8 cellular contexts compared by ENCODE assay signal in the genomic region with DNA sequence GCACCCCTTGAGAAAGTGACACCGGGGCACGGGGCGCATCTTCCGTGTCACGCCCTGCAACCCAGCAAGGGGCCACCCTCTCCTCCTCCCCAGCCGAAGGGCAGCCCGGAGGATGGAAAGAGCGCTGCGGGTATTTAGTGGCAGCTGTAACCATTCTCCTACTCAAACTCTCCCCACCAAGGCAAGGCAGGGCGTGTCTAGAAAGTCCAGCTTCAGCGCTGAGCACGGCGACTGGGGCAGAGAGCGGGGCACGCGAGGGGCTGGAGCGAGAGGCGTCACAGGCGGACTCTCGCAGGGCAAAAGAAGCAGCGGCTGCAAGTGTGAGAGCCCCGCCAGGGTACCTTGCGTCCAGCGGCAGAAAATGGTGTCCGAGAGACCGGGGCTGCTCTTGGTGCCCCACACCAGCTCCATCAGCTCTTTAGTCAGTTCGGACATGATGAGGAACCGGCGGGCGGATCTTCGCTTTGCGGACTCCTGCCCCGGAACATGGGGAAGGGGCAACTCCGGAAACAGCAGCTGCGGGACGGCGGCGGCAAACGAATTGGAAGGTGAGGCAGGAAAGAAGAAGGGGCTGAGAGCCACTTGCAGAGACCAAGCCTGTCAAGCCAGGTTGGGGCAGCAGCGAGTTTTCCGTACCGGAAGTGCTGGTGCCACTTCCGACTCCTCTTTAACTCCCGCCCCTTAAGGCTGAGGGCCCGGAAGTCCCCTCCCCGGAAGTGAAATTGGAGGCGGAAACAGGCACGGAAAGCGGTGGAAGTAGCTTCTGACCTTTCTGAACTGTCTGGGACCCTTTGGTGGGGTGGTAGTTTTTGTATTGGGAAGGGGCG. TPM values are rescaled to one million over a fixed set of nuclear protein-coding genes. Genes with fewer than 3 reads are reported as not detected.
A peak's percentile ranks its signal among the peaks of the same experiment; 100 is the strongest.
DNase-seq lines count a peak whose midpoint lies in the region; ATAC-seq and TF ChIP-seq lines count a peak whose summit lies in the region.

A gene (minus strand): TSS at position 643 of the 827 bp plus-strand sequence. CDS start 208 bp downstream, at position 435.

- H3K27me3 ChIP-seq in CD8-positive, alpha-beta T cell (ENCODE audit: insufficient read depth, low read length), result no peaks in the 10 kb centered on the region
- peaks cover 32% of the 10 kb centered on the region for H3K27me3 ChIP-seq in endodermal cell (ENCODE audit: control insufficient read depth, insufficient read depth, low read length, poor library complexity, severe bottlenecking)
- no peaks in the 10 kb centered on the region for H3K27me3 ChIP-seq in mesendoderm (ENCODE audit: insufficient read depth, low read length, poor library complexity)

- peak within 1 kb of the TSS; percentile 90 for H3K4ac ChIP-seq in mesendoderm (ENCODE audit: low read depth, low read length)

- H3K4me2 ChIP-seq in mesendoderm (ENCODE audit: low read length), result peak within 1 kb of the TSS; percentile 81

- H4K8ac ChIP-seq in mesendoderm (ENCODE audit: low read depth, low read length), result peak within 1 kb of the TSS; percentile 91

- POLR2A ChIA-PET in CD8-positive, alpha-beta T cell (lab: Charles Lee), result interaction anchor here (1.2 to 1.4 kb wide), 4 partner anchors 16 to 1371 kb away, joined by 3 to 5 read pairs (median 4); a partner anchor contains a TSS

- H3K36me3 ChIP-seq in CD8-positive, alpha-beta T cell (ENCODE audit: insufficient read depth, low read length), result no peaks in the 10 kb centered on the region
- peaks cover 4% of the 10 kb centered on the region for H3K36me3 ChIP-seq in endodermal cell (ENCODE audit: control insufficient read depth, insufficient read depth, low read length)
- H3K36me3 ChIP-seq in mesendoderm (ENCODE audit: control insufficient read depth, insufficient read depth, low read length), result no peaks in the 10 kb centered on the region

- H2BK5ac ChIP-seq in mesendoderm (ENCODE audit: low read length), result no peak within 1 kb of the TSS

- ATAC-seq in CD8-positive, alpha-beta T cell, result peak; percentile 89
- peak; percentile 91 for ATAC-seq in GM19438 (IDR thresholded peaks at IDR 0.05; ENCODE audit: low read depth, unreplicated experiment)
- peak; percentile 93 for ATAC-seq in HG03571 (IDR thresholded peaks at IDR 0.05; ENCODE audit: unreplicated experiment)

- peak within 1 kb of the TSS; percentile 96 for H3K27ac Mint-ChIP-seq in CD8-positive, alpha-beta T cell
- H3K27ac Mint-ChIP-seq in endodermal cell, result peak within 1 kb of the TSS; percentile 90

- no peaks in the 10 kb centered on the region for H3K9me3 Mint-ChIP-seq in CD8-positive, alpha-beta T cell
- H3K9me3 Mint-ChIP-seq in endodermal cell, result peaks cover 7% of the 10 kb centered on the region

- intact Hi-C loops in CD8-positive, alpha-beta T cell (cut with DNase I, micrococcal nuclease), result loop anchor here (1.0 to 10.0 kb wide), 5 partner anchors 577 to 1785 kb away; a partner anchor contains a TSS

- peak within 1 kb of the TSS; percentile 62 for H3K27ac ChIP-seq in CD8-positive, alpha-beta T cell (ENCODE audit: low read depth, low read length)
- H3K27ac ChIP-seq in endodermal cell (ENCODE audit: low read depth, low read length) (peak within 1 kb of the TSS; percentile 20), mesendoderm (ENCODE audit: low read depth, low read length) (no peak within 1 kb of the TSS)

- no peaks in the 10 kb centered on the region for H3K79me2 ChIP-seq in mesendoderm (ENCODE audit: control insufficient read depth, insufficient read depth, low read length)

- peak within 1 kb of the TSS; percentile 100 for H3K4me3 Mint-ChIP-seq in CD8-positive, alpha-beta T cell
- peak within 1 kb of the TSS; percentile 99 for H3K4me3 Mint-ChIP-seq in endodermal cell

- H3K9me3 ChIP-seq in CD8-positive, alpha-beta T cell (ENCODE audit: low read length), result no peaks in the 10 kb centered on the region
- peaks cover 10% of the 10 kb centered on the region for H3K9me3 ChIP-seq in endodermal cell (ENCODE audit: control insufficient read depth, low read length)

- H3K56ac ChIP-seq in mesendoderm (ENCODE audit: low read length), result peak within 1 kb of the TSS; percentile 69

- H3K18ac ChIP-seq in mesendoderm (ENCODE audit: low read length), result peak within 1 kb of the TSS; percentile 44

- H3K9ac ChIP-seq in endodermal cell (ENCODE audit: extremely low read depth, low read length, poor library complexity, severe bottlenecking) (peak within 1 kb of the TSS; percentile 31), mesendoderm (ENCODE audit: low read length) (peak within 1 kb of the TSS; percentile 56)

- H3K4me3 ChIP-seq in CD8-positive, alpha-beta T cell (ENCODE audit: low read depth, low read length), result peak within 1 kb of the TSS; percentile 96
- H3K4me3 ChIP-seq in endodermal cell (ENCODE audit: low read length), result peak within 1 kb of the TSS; percentile 94
- H3K4me3 ChIP-seq in mesendoderm (ENCODE audit: low read length), result peak within 1 kb of the TSS; percentile 86

- no peak within 1 kb of the TSS for H2BK120ac ChIP-seq in mesendoderm (ENCODE audit: low read depth, low read length)

- peak within 1 kb of the TSS; percentile 63 for H4K5ac ChIP-seq in mesendoderm (ENCODE audit: low read length)

- TF ChIP-seq CTCF in CD8-positive, alpha-beta T cell (IDR thresholded peaks at IDR 0.05), result no peak
- no peak for TF ChIP-seq CTCF in endodermal cell (conservative IDR thresholded peaks at IDR 0.05)

- peaks cover 44% of the 10 kb centered on the region for H3K4me1 Mint-ChIP-seq in CD8-positive, alpha-beta T cell (ENCODE audit: low read depth)
- H3K4me1 Mint-ChIP-seq in endodermal cell, result peaks cover 28% of the 10 kb centered on the region

- H3K36me3 Mint-ChIP-seq in CD8-positive, alpha-beta T cell, result peaks cover 18% of the 10 kb centered on the region
- no peaks in the 10 kb centered on the region for H3K36me3 Mint-ChIP-seq in endodermal cell (ENCODE audit: low read depth)

- H3K79me1 ChIP-seq in mesendoderm (ENCODE audit: low read length), result peaks cover 4% of the 10 kb centered on the region

- no peak within 1 kb of the TSS for H2AK5ac ChIP-seq in mesendoderm (ENCODE audit: low read length)

- peaks cover 23% of the 10 kb centered on the region for H3K4me1 ChIP-seq in CD8-positive, alpha-beta T cell (ENCODE audit: insufficient read depth, low read length)
- H3K4me1 ChIP-seq in endodermal cell (ENCODE audit: control insufficient read depth, insufficient read depth, low read length) (peaks cover 3% of the 10 kb centered on the region), mesendoderm (ENCODE audit: control insufficient read depth, low read depth, low read length) (no peaks in the 10 kb centered on the region)

- peaks cover 13% of the 10 kb centered on the region for H3K27me3 Mint-ChIP-seq in CD8-positive, alpha-beta T cell (ENCODE audit: low read depth)
- peaks cover 38% of the 10 kb centered on the region for H3K27me3 Mint-ChIP-seq in endodermal cell (ENCODE audit: insufficient read depth)

- DNase-seq in CD8-positive, alpha-beta T cell, result peak; percentile 70 to 89 (median 81)
- peak; percentile 48 for DNase-seq in NOMO-1 treated with DMSO at 0.1 percent for 48 hours (lab: John Stamatoyannopoulos, UW; ENCODE audit: unreplicated experiment)
- DNase-seq in activated CD8-positive, alpha-beta memory T cell treated with anti-CD3 and anti-CD28 coated beads for 4 hours (ENCODE audit: low read depth in 2 of 2), result peak; percentile 67 to 74
- DNase-seq in endodermal cell, result peak; percentile 90
- DNase-seq in mesendoderm, result peak; percentile 85
- DNase-seq in stimulated activated CD8-positive, alpha-beta memory T cell treated with anti-CD3 and anti-CD28 coated beads, Interleukin-12 subunit alpha, Interleukin-12 subunit beta, amount 100 ng/mL, for 4 hours (ENCODE audit: low read depth), result peak; percentile 70

- peak within 1 kb of the TSS; percentile 48 for H3K23ac ChIP-seq in mesendoderm (ENCODE audit: low read length)

- H2BK15ac ChIP-seq in mesendoderm (replicated peaks; ENCODE audit: low read depth), result no peak within 1 kb of the TSS

- CTCF ChIA-PET in CD8-positive, alpha-beta T cell (lab: Charles Lee), result interaction anchor here (0.9 kb wide), 1 partner anchor 13 kb away, joined by 3 read pairs; no protein-coding TSS in a partner anchor

- 4 to 5% methylated on average over 12 to 50 of the region's 50 CpGs for WGBS in endodermal cell (ENCODE audit: insufficient coverage in 1 of 2, insufficient read length in 1 of 2), 2 experiments
- WGBS in mesendoderm (ENCODE audit: extremely low coverage, insufficient coverage, low lambda C conversion rate), result no CpG with 5 or more reads among the region's 50 CpGs

RNA-seq across cellular contexts. Expression of the gene that starts here (rescaled TPM):
- 10 to 100 TPM; 34.0 to 34.6 TPM for total RNA-seq in CD8-positive, alpha-beta T cell
- 10 to 100 TPM; 19.0 to 20.6 TPM for total RNA-seq in endodermal cell
- polyA plus RNA-seq in endodermal cell (2013, experiment 1 of 2), result 23.1 TPM
- polyA plus RNA-seq in endodermal cell (2013, experiment 2 of 2), result 21.7 TPM
- polyA plus RNA-seq in mesendoderm (2013, experiment 1 of 2), result 13.3 TPM
- polyA plus RNA-seq in mesendoderm (2013, experiment 2 of 2), result 13.2 TPM
